In genomic region chr6:54014440-54014839, GRCh38 we compare ENCODE assay signal across 17 cellular contexts.
DNase-seq lines count a peak whose midpoint lies in the region; TF ChIP-seq lines count a peak whose summit lies in the region.
"Had no signal": no experiment of that assay in that cellular context is flagged by ENCODE, and none has a peak within 500 bp of the region (broad histone marks: within the 10 kb centered on the region; RNA-seq: fewer than 3 reads in every experiment).

No MANE protein-coding gene starts in this region.

- no peaks in the 10 kb centered on the region for H3K27me3 Mint-ChIP-seq in endodermal cell (ENCODE audit: insufficient read depth)
- H3K27me3 Mint-ChIP-seq in CD4-positive, alpha-beta memory T cell: peaks cover 0 to 1% of the 10 kb centered on the region in 2 donors

- peak overlapping the region; percentile 27 for H3K27ac Mint-ChIP-seq in endodermal cell
- H3K27ac Mint-ChIP-seq in CD4-positive, alpha-beta memory T cell: no peak overlapping the region
- H3K27ac Mint-ChIP-seq: IgD-negative memory B cell had no signal

- H3K27ac ChIP-seq in endodermal cell (ENCODE audit: low read depth, low read length): no peak overlapping the region
- H3K27ac ChIP-seq in CD4-positive, alpha-beta memory T cell (ENCODE audit: low read depth, low read length): no peak overlapping the region
- H3K27ac ChIP-seq: C4-2B, GM23248 had no signal

- H3K36me3 Mint-ChIP-seq in endodermal cell (ENCODE audit: low read depth): no peaks in the 10 kb centered on the region
- H3K36me3 Mint-ChIP-seq in CD4-positive, alpha-beta memory T cell: no peaks in the 10 kb centered on the region
- H3K36me3 Mint-ChIP-seq: IgD-negative memory B cell had no signal

- no peaks in the 10 kb centered on the region for H3K36me3 ChIP-seq in endodermal cell (ENCODE audit: control insufficient read depth, insufficient read depth, low read length)
- H3K36me3 ChIP-seq in CD4-positive, alpha-beta memory T cell (ENCODE audit: insufficient read depth, low read length): no peaks in the 10 kb centered on the region

- no peaks in the 10 kb centered on the region for H3K4me1 ChIP-seq in endodermal cell (ENCODE audit: control insufficient read depth, insufficient read depth, low read length)
- no peaks in the 10 kb centered on the region for H3K4me1 ChIP-seq in CD4-positive, alpha-beta memory T cell (ENCODE audit: insufficient read depth, low read length)

- intact Hi-C loops in CD4-positive, alpha-beta memory T cell (cut with micrococcal nuclease): no loop called here

- H3K9ac ChIP-seq in endodermal cell (ENCODE audit: extremely low read depth, low read length, poor library complexity, severe bottlenecking): no peak overlapping the region
- H3K9ac ChIP-seq: GM23248 had no signal

- POLR2A ChIA-PET in CD4-positive, alpha-beta memory T cell (lab: Charles Lee; ENCODE audit: partially characterized antibody): no interaction called here

- H3K9me3 ChIP-seq in endodermal cell (ENCODE audit: control insufficient read depth, low read length): no peaks in the 10 kb centered on the region
- H3K9me3 ChIP-seq in CD4-positive, alpha-beta memory T cell (ENCODE audit: control insufficient read depth in 1 of 2, low read length in 2 of 2): no peaks in the 10 kb centered on the region

- H3K9me3 Mint-ChIP-seq in endodermal cell: no peaks in the 10 kb centered on the region
- H3K9me3 Mint-ChIP-seq in CD4-positive, alpha-beta memory T cell: no peaks in the 10 kb centered on the region
- H3K9me3 Mint-ChIP-seq: IgD-negative memory B cell had no signal

- no peak overlapping the region for H3K4me3 Mint-ChIP-seq in endodermal cell
- H3K4me3 Mint-ChIP-seq in CD4-positive, alpha-beta memory T cell: no peak overlapping the region
- H3K4me3 Mint-ChIP-seq: IgD-negative memory B cell had no signal

- CTCF ChIA-PET in CD4-positive, alpha-beta memory T cell (lab: Charles Lee; ENCODE audit: partially characterized antibody): no interaction called here

- H3K4me1 Mint-ChIP-seq in endodermal cell: no peaks in the 10 kb centered on the region
- H3K4me1 Mint-ChIP-seq in CD4-positive, alpha-beta memory T cell: peaks cover 0 to 4% (median 0%) of the 10 kb centered on the region in 4 donors
- H3K4me1 Mint-ChIP-seq: IgD-negative memory B cell had no signal

- H3K27me3 ChIP-seq in endodermal cell (ENCODE audit: control insufficient read depth, insufficient read depth, low read length, poor library complexity, severe bottlenecking): no peaks in the 10 kb centered on the region
- no peaks in the 10 kb centered on the region for H3K27me3 ChIP-seq in CD4-positive, alpha-beta memory T cell (ENCODE audit: insufficient read depth, low read length)

- peak; percentile 26 for DNase-seq in COLO668 (lab: John Stamatoyannopoulos, UW; ENCODE audit: unreplicated experiment)
- DNase-seq in DMS53 (lab: John Stamatoyannopoulos, UW): peak; percentile 61
- peak; percentile 92 for DNase-seq in NCI-H510A treated with DMSO at 0.1 percent for 48 hours (lab: John Stamatoyannopoulos, UW)
- DNase-seq in endodermal cell: peak; percentile 52
- DNase-seq in CD4-positive, alpha-beta memory T cell: no peak
- DNase-seq in activated effector memory CD4-positive, alpha-beta T cell treated with anti-CD3 and anti-CD28 coated beads, Interleukin-2, amount 50 U/mL, for 16 hours: no peak
- no peak for DNase-seq in NCI-H2029 (lab: John Stamatoyannopoulos, UW)
- DNase-seq: AML-193, GDM1, GM23248, Karpas-422, NCI-H1436 treated with DMSO at 0.1 percent for 48 hours, NCI-H446, Right ventricle myocardium superior, SW 1271 had no signal

- no peak overlapping the region for H3K4me3 ChIP-seq in endodermal cell (ENCODE audit: low read length)
- no peak overlapping the region for H3K4me3 ChIP-seq in CD4-positive, alpha-beta memory T cell (ENCODE audit: low read length in 2 of 2)
- H3K4me3 ChIP-seq: GM23248 had no signal

- no peak for TF ChIP-seq CTCF in endodermal cell (conservative IDR thresholded peaks at IDR 0.05)

- WGBS in endodermal cell (ENCODE audit: insufficient coverage in 1 of 2, insufficient read length in 1 of 2), 2 experiments: 87 to 94% methylated on average over 5 to 8 of the region's 8 CpGs

Comparison
In these comparisons a context has a peak if more than half of its experiments do, and no peak if none do; other contexts are left out.
1. DNase-seq: peak in COLO668 (single experiment), DMS53 (single experiment), NCI-H510A treated with DMSO at 0.1 percent for 48 hours (single experiment) and endodermal cell (single experiment); none in CD4-positive, alpha-beta memory T cell (0 of 5), activated effector memory CD4-positive, alpha-beta T cell treated with anti-CD3 and anti-CD28 coated beads, Interleukin-2, amount 50 U/mL, for 16 hours (single experiment) and NCI-H2029 (single experiment).